Comparison of ENCODE assay signal across 8 cellular contexts in genomic region chr5:32312682-32313523, GRCh38. TPM values are rescaled to one million over a fixed set of nuclear protein-coding genes. Genes with fewer than 3 reads are reported as not detected.
DNase-seq lines count a peak whose midpoint lies in the region; ATAC-seq, FAIRE-seq and TF ChIP-seq lines count a peak whose summit lies in the region.

A gene with protein sequence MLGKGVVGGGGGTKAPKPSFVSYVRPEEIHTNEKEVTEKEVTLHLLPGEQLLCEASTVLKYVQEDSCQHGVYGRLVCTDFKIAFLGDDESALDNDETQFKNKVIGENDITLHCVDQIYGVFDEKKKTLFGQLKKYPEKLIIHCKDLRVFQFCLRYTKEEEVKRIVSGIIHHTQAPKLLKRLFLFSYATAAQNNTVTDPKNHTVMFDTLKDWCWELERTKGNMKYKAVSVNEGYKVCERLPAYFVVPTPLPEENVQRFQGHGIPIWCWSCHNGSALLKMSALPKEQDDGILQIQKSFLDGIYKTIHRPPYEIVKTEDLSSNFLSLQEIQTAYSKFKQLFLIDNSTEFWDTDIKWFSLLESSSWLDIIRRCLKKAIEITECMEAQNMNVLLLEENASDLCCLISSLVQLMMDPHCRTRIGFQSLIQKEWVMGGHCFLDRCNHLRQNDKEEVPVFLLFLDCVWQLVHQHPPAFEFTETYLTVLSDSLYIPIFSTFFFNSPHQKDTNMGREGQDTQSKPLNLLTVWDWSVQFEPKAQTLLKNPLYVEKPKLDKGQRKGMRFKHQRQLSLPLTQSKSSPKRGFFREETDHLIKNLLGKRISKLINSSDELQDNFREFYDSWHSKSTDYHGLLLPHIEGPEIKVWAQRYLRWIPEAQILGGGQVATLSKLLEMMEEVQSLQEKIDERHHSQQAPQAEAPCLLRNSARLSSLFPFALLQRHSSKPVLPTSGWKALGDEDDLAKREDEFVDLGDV (minus strand): TSS chr5:32312939. CDS start chr5:32312838, 101 bp downstream.

- WGBS in small intestine, 3 donors: 0 to 1% (median 1%) methylated on average over 59 to 79 of the region's 79 CpGs

- FAIRE-seq in small intestine (lab: Jason Lieb, UNC): no peak

- no peak for TF ChIP-seq CTCF in AG04450 (IDR thresholded peaks at IDR 0.05; ENCODE audit: low read depth, low read length)
- no peak for TF ChIP-seq CTCF in WTC11 (IDR thresholded peaks at IDR 0.05)
- TF ChIP-seq CTCF in cardiac fibroblast (IDR thresholded peaks at IDR 0.05; ENCODE audit: low read depth, low read length): no peak

- H3K4me3 Mint-ChIP-seq in WTC11: peak within 1 kb of the TSS; percentile 82

- peak within 1 kb of the TSS; percentile 85 for H3K27ac ChIP-seq in AG04450 (ENCODE audit: low read depth, low read length)
- peak within 1 kb of the TSS; percentile 92 to 99 for H3K27ac ChIP-seq in small intestine (ENCODE audit: low read depth in 1 of 2, low read length in 1 of 2)

- H3K9me3 ChIP-seq in AG04450 (ENCODE audit: control insufficient read depth, insufficient read depth, low read length) (no peaks in the 10 kb centered on the region; the same call in 1 of the 2 replicates), small intestine (ENCODE audit: control insufficient read depth, low read depth) (no peaks in the 10 kb centered on the region)

- POLR2A ChIA-PET in AG04450 (lab: Yijun Ruan, JAX) (no interaction called here), WTC11 (lab: Charles Lee) (interaction anchor here (0.5 to 1.0 kb wide), 2 partner anchors 139 to 172 kb away, joined by 3 to 5 read pairs; partner anchors contain the start of gene GOLPH3)

- CTCF ChIA-PET in AG04450 (lab: Charles Lee) (no interaction called here), WTC11 (lab: Charles Lee) (no interaction called here)

- no peaks in the 10 kb centered on the region for H3K9me3 Mint-ChIP-seq in WTC11

- no peaks in the 10 kb centered on the region for H3K27me3 Mint-ChIP-seq in WTC11 (ENCODE audit: low read depth)

- peaks cover 28% of the 10 kb centered on the region for H3K4me1 Mint-ChIP-seq in WTC11

- H3K4me1 ChIP-seq in small intestine (ENCODE audit: control insufficient read depth in 2 of 2, insufficient read depth in 1 of 2, low read depth in 1 of 2, low read length in 1 of 2): peaks cover 5 to 14% of the 10 kb centered on the region in 2 donors

- DNase-seq in AG04450 (ENCODE audit: low read depth, low spot score) (peak; percentile 97), NCI-H226 (peak; percentile 100), WTC11 (ENCODE audit: low spot score) (peak; percentile 100), cardiac fibroblast (ENCODE audit: low read depth in 2 of 2) (peak; percentile 99 to 100), iPS-NIHi11 (ENCODE audit: low spot score) (peak; percentile 99), small intestine (peak; percentile 100)

- H3K4me3 ChIP-seq in AG04450 (ENCODE audit: low read depth, low read length) (peak within 1 kb of the TSS; percentile 81), cardiac fibroblast (replicated peaks in 1 of 2; ENCODE audit: low read depth in 2 of 2, low read length in 2 of 2) (peak within 1 kb of the TSS; percentile 72 to 79), small intestine (ENCODE audit: low read depth in 1 of 2, low read length in 2 of 2) (peak within 1 kb of the TSS; percentile 93 to 97)

- H3K27me3 ChIP-seq in AG04450 (ENCODE audit: control insufficient read depth, insufficient read depth, low read length) (no peaks in the 10 kb centered on the region), small intestine (ENCODE audit: control insufficient read depth in 2 of 2, insufficient read depth in 2 of 2, low read length in 2 of 2) (no peaks in the 10 kb centered on the region)

- peaks cover 4% of the 10 kb centered on the region; the same call in 1 of the 2 replicates for H3K36me3 Mint-ChIP-seq in WTC11

- ATAC-seq in GM18909 (IDR thresholded peaks at IDR 0.05; ENCODE audit: poor library complexity, unreplicated experiment) (peak; percentile 95), HG03175 (IDR thresholded peaks at IDR 0.05; ENCODE audit: unreplicated experiment) (peak; percentile 92), WTC11 (peak; percentile 96)

- H3K36me3 ChIP-seq in small intestine (ENCODE audit: control insufficient read depth in 2 of 2, insufficient read depth in 2 of 2, low read length in 2 of 2): no peaks in the 10 kb centered on the region

- H3K27ac Mint-ChIP-seq in WTC11: peak within 1 kb of the TSS; percentile 87; the same call in 1 of the 2 replicates

TF ChIP-seq in WTC11, 78 proteins besides CTCF, POLR2A, EP300 and RAD21 (continues in another document):
- TF ChIP-seq SP1 (CRISPR knock-in tag; conservative IDR thresholded peaks at IDR 0.05) (peak; percentile 88), ETV6 (CRISPR knock-in tag; IDR thresholded peaks at IDR 0.05) (peak; percentile 76; the same call in 1 of the 2 replicates), ZNF138 (CRISPR knock-in tag; conservative IDR thresholded peaks at IDR 0.05) (no peak), USF1 (CRISPR knock-in tag; IDR thresholded peaks at IDR 0.05) (no peak), ATF6 (CRISPR knock-in tag; IDR thresholded peaks at IDR 0.05) (no peak), MAX (CRISPR knock-in tag; IDR thresholded peaks at IDR 0.05) (peak; percentile 10; the same call in 1 of the 2 replicates), OVOL2 (CRISPR knock-in tag; IDR thresholded peaks at IDR 0.05; ENCODE audit: borderline replicate concordance) (no peak), GTF2I (CRISPR knock-in tag; conservative IDR thresholded peaks at IDR 0.05) (no peak)
- TF ChIP-seq, protein P1, sequence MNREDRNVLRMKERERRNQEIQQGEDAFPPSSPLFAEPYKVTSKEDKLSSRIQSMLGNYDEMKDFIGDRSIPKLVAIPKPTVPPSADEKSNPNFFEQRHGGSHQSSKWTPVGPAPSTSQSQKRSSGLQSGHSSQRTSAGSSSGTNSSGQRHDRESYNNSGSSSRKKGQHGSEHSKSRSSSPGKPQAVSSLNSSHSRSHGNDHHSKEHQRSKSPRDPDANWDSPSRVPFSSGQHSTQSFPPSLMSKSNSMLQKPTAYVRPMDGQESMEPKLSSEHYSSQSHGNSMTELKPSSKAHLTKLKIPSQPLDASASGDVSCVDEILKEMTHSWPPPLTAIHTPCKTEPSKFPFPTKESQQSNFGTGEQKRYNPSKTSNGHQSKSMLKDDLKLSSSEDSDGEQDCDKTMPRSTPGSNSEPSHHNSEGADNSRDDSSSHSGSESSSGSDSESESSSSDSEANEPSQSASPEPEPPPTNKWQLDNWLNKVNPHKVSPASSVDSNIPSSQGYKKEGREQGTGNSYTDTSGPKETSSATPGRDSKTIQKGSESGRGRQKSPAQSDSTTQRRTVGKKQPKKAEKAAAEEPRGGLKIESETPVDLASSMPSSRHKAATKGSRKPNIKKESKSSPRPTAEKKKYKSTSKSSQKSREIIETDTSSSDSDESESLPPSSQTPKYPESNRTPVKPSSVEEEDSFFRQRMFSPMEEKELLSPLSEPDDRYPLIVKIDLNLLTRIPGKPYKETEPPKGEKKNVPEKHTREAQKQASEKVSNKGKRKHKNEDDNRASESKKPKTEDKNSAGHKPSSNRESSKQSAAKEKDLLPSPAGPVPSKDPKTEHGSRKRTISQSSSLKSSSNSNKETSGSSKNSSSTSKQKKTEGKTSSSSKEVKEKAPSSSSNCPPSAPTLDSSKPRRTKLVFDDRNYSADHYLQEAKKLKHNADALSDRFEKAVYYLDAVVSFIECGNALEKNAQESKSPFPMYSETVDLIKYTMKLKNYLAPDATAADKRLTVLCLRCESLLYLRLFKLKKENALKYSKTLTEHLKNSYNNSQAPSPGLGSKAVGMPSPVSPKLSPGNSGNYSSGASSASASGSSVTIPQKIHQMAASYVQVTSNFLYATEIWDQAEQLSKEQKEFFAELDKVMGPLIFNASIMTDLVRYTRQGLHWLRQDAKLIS (CRISPR knock-in tag; IDR thresholded peaks at IDR 0.05; ENCODE audit: borderline replicate concordance): no peak

RNA-seq across cellular contexts. Expression of the gene that starts here (rescaled TPM):
- polyA plus RNA-seq in AG04450 (2011; rRNA removed) (15.7 and 20.8 TPM in 2 replicates), small intestine (10 to 100 TPM in 1 of 3 donors, 1 to 10 TPM in 2; 5.9 to 10.5 (median 8.7) TPM)
- polyA minus RNA-seq in AG04450 (2011; rRNA and poly(A)+ RNA removed): 16.5 and 21.7 TPM in 2 replicates
- total RNA-seq in WTC11 (2021): 34.9 to 42.7 TPM (median 37.2 TPM) in 3 replicates

Comparison
In these comparisons a context has a peak if more than half of its experiments do, and no peak if none do; other contexts are left out.
1. Peak in every context shown above with its lines: DNase-seq, ATAC-seq, H3K4me3 ChIP-seq and H3K27ac ChIP-seq.